Comparison of ENCODE assay signal across 8 cellular contexts in genomic region chr11:3123761-3124733, GRCh38. TPM values are rescaled to one million over a fixed set of nuclear protein-coding genes. Genes with fewer than 3 reads are reported as not detected.
A peak's percentile ranks its signal among the peaks of the same experiment; 100 is the strongest.
DNase-seq lines count a peak whose midpoint lies in the region; ATAC-seq, FAIRE-seq and TF ChIP-seq lines count a peak whose summit lies in the region.

No MANE protein-coding gene starts in this region.

- H3K36me3 ChIP-seq in ascending aorta (peaks cover 46 to 53% of the 10 kb centered on the region in 2 donors), suprapubic skin (peaks cover 42% of the 10 kb centered on the region), HAP-1 (replicated peaks) (no peaks in the 10 kb centered on the region)

- DNase-seq in HTR-8/SVneo (ENCODE audit: insufficient read length, low spot score): peak; percentile 79
- peak; percentile 84 to 98 for DNase-seq in ascending aorta (ENCODE audit: low spot score in 2 of 2)
- DNase-seq in inferior parietal cortex (ENCODE audit: extremely low spot score): peak; percentile 3
- DNase-seq in suprapubic skin (ENCODE audit: low spot score in 2 of 2): peak; percentile 94
- no peak for DNase-seq in HAP-1 (ENCODE audit: low spot score in 2 of 2)
- no peak for DNase-seq in GM20000 (ENCODE audit: low spot score)
- DNase-seq in GM19240 (ENCODE audit: insufficient read length, low spot score): no peak

- no peak for TF ChIP-seq POLR2A in suprapubic skin (IDR thresholded peaks at IDR 0.05)

- in situ Hi-C loops in HAP-1 (cut with MboI; ENCODE audit: low sequenced_read_pairs): no loop called here

- intact Hi-C loops in ascending aorta (cut with DNase I): loop anchor here (1.0 to 2.0 kb wide), 3 partner anchors 23 to 41 kb away; partner anchors contain the start of gene OSBPL5

- H3K4me3 ChIP-seq in ascending aorta: no peak overlapping the region
- H3K4me3 ChIP-seq in suprapubic skin: no peak overlapping the region
- H3K4me3 ChIP-seq in HAP-1: no peak overlapping the region

- no peak for ATAC-seq in GM18861 (IDR thresholded peaks at IDR 0.05; ENCODE audit: unreplicated experiment)

- 40% methylated on average over 17 of the region's 19 CpGs for WGBS in suprapubic skin

- H3K27me3 ChIP-seq in ascending aorta: no peaks in the 10 kb centered on the region
- no peaks in the 10 kb centered on the region for H3K27me3 ChIP-seq in suprapubic skin
- no peaks in the 10 kb centered on the region for H3K27me3 ChIP-seq in HAP-1 (ENCODE audit: low read depth)

- TF ChIP-seq CTCF in ascending aorta (IDR thresholded peaks at IDR 0.05) (no peak), suprapubic skin (IDR thresholded peaks at IDR 0.05) (no peak), GM20000 (IDR thresholded peaks at IDR 0.05; ENCODE audit: extremely low read depth, missing control alignments) (no peak)

- FAIRE-seq in HTR-8/SVneo (lab: Jason Lieb, UNC): peak; percentile 87

- H3K27ac ChIP-seq in ascending aorta (peak overlapping the region; percentile 84), suprapubic skin (peak overlapping the region; percentile 78)

- peaks cover 18 to 19% of the 10 kb centered on the region in 2 donors for H3K4me1 ChIP-seq in ascending aorta
- peaks cover 45% of the 10 kb centered on the region for H3K4me1 ChIP-seq in suprapubic skin
- H3K4me1 ChIP-seq in HAP-1: no peaks in the 10 kb centered on the region

- TF ChIP-seq EP300 in suprapubic skin (IDR thresholded peaks at IDR 0.05): no peak

- H3K9me3 ChIP-seq in ascending aorta (no peaks in the 10 kb centered on the region), suprapubic skin (no peaks in the 10 kb centered on the region), HAP-1 (no peaks in the 10 kb centered on the region)

RNA-seq across cellular contexts. Expression of gene OSBPL5, which starts 41.1 kb away (rescaled TPM):
- total RNA-seq in ascending aorta (92.0 TPM), suprapubic skin (10 to 100 TPM; 43.4 to 75.2 (median 56.8) TPM)

Comparison
In these comparisons a context has a peak if more than half of its experiments do, and no peak if none do; other contexts are left out.
1. DNase-seq: peak in HTR-8/SVneo (single experiment), ascending aorta (2 of 2), inferior parietal cortex (single experiment) and suprapubic skin (2 of 2); none in HAP-1 (0 of 2), GM20000 (single experiment) and GM19240 (single experiment).